1 cellular context compared by ENCODE assay signal in genomic region chr9:4902135-4902475, GRCh38.
A peak's percentile ranks its signal among the peaks of the same experiment; 100 is the strongest.
TF ChIP-seq lines count a peak whose summit lies in the region.

No MANE protein-coding gene starts in this region.

TF ChIP-seq in HepG2, 621 proteins besides CTCF, POLR2A, EP300 and RAD21 (continued from another document):
- TF ChIP-seq MTERF4 (CRISPR knock-in tag; IDR thresholded peaks at IDR 0.05) (0 out of 2 replicates have a peak, but pooled peaks have one; percentile 54), BATF2 (CRISPR knock-in tag; IDR thresholded peaks at IDR 0.05) (no peak), HNF4A (CRISPR knock-in tag; IDR thresholded peaks at IDR 0.05) (peak; percentile 55; the same call in 1 of the 2 replicates), ZNF580 (CRISPR knock-in tag; IDR thresholded peaks at IDR 0.05; ENCODE audit: borderline replicate concordance, low read depth) (no peak), ZNF709 (CRISPR knock-in tag; IDR thresholded peaks at IDR 0.05) (0 out of 2 replicates have a peak, but pooled peaks have one; percentile 38), KLF13 (CRISPR knock-in tag; IDR thresholded peaks at IDR 0.05) (no peak), ZNF687 (CRISPR knock-in tag; IDR thresholded peaks at IDR 0.05) (peak; percentile 41; the same call in 1 of the 2 replicates), HDAC1 (CRISPR knock-in tag; IDR thresholded peaks at IDR 0.05) (0 out of 2 replicates have a peak, but pooled peaks have one; percentile 6), MYC (CRISPR knock-in tag; IDR thresholded peaks at IDR 0.05; ENCODE audit: borderline replicate concordance) (peak; percentile 6; the same call in 1 of the 2 replicates)
- TF ChIP-seq, protein P1, sequence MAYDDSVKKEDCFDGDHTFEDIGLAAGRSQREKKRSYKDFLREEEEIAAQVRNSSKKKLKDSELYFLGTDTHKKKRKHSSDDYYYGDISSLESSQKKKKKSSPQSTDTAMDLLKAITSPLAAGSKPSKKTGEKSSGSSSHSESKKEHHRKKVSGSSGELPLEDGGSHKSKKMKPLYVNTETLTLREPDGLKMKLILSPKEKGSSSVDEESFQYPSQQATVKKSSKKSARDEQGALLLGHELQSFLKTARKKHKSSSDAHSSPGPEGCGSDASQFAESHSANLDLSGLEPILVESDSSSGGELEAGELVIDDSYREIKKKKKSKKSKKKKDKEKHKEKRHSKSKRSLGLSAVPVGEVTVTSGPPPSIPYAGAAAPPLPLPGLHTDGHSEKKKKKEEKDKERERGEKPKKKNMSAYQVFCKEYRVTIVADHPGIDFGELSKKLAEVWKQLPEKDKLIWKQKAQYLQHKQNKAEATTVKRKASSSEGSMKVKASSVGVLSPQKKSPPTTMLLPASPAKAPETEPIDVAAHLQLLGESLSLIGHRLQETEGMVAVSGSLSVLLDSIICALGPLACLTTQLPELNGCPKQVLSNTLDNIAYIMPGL (CRISPR knock-in tag; IDR thresholded peaks at IDR 0.05; ENCODE audit: borderline replicate concordance in 1 of 2, low read depth in 1 of 2): 0 out of 4 replicates have a peak, but pooled peaks of 1 of the 2 experiments have one; percentile 12
